ENCODE assay signal across 2 cellular contexts in genomic region chr5:157312492-157312891, GRCh38.
TF ChIP-seq lines count a peak whose summit lies in the region.

No MANE protein-coding gene starts in this region.

TF ChIP-seq in GM23338, 12 proteins besides CTCF, POLR2A, EP300 and RAD21:
- TF ChIP-seq REST (IDR thresholded peaks at IDR 0.05; ENCODE audit: unreplicated experiment), result no peak
- TF ChIP-seq NANOG (IDR thresholded peaks at IDR 0.05; ENCODE audit: borderline replicate concordance), result no peak
- TF ChIP-seq ETS1 (IDR thresholded peaks at IDR 0.05), result no peak
- TF ChIP-seq JUNB (IDR thresholded peaks at IDR 0.05; ENCODE audit: unreplicated experiment), result no peak
- TF ChIP-seq ZNF114 (CRISPR knock-in tag; IDR thresholded peaks at IDR 0.05), result no peak
- TF ChIP-seq ZNF462 (CRISPR knock-in tag; IDR thresholded peaks at IDR 0.05), result no peak
- TF ChIP-seq EZH2 (IDR thresholded peaks at IDR 0.05; ENCODE audit: low read depth, unreplicated experiment), result no peak
- no peak for TF ChIP-seq EZH2phosphoT487 (IDR thresholded peaks at IDR 0.05; ENCODE audit: unreplicated experiment)
- TF ChIP-seq STAT1 (IDR thresholded peaks at IDR 0.05; ENCODE audit: unreplicated experiment), result no peak
- TF ChIP-seq POLR2AphosphoS5 (IDR thresholded peaks at IDR 0.05; ENCODE audit: low read depth), result no peak

TF ChIP-seq in K562, 482 proteins besides CTCF, POLR2A, EP300 and RAD21 (continued from another document):
- TF ChIP-seq, protein P1, sequence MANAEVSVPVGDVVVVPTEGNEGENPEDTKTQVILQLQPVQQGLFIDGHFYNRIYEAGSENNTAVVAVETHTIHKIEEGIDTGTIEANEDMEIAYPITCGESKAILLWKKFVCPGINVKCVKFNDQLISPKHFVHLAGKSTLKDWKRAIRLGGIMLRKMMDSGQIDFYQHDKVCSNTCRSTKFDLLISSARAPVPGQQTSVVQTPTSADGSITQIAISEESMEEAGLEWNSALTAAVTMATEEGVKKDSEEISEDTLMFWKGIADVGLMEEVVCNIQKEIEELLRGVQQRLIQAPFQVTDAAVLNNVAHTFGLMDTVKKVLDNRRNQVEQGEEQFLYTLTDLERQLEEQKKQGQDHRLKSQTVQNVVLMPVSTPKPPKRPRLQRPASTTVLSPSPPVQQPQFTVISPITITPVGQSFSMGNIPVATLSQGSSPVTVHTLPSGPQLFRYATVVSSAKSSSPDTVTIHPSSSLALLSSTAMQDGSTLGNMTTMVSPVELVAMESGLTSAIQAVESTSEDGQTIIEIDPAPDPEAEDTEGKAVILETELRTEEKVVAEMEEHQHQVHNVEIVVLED (CRISPR knock-in tag; IDR thresholded peaks at IDR 0.05), result no peak
- TF ChIP-seq NRF1 (conservative IDR thresholded peaks at IDR 0.05 in 1 of 2, IDR thresholded peaks at IDR 0.05 in 1 of 2) (peak in 1 of 2 experiments; percentile 43; a peak in 2 of 4 replicates), NUFIP1 (IDR thresholded peaks at IDR 0.05; ENCODE audit: partially characterized antibody) (no peak), JUND (IDR thresholded peaks at IDR 0.05; ENCODE audit: borderline replicate concordance, low read depth, low read length) (peak; percentile 30; the same call in 1 of the 2 replicates), JUND (tag; IDR thresholded peaks at IDR 0.05; ENCODE audit: borderline replicate concordance, low read depth, low read length) (no peak; the same call in 2 of the 3 replicates), YBX1 (IDR thresholded peaks at IDR 0.05) (no peak), CREM (IDR thresholded peaks at IDR 0.05; ENCODE audit: low read depth) (peak; percentile 65), ESRRB (CRISPR knock-in tag; IDR thresholded peaks at IDR 0.05; ENCODE audit: borderline replicate concordance) (no peak), E4F1 (CRISPR knock-in tag; IDR thresholded peaks at IDR 0.05; ENCODE audit: borderline replicate concordance) (no peak), KDM2B (CRISPR knock-in tag; IDR thresholded peaks at IDR 0.05) (no peak), DEAF1 (CRISPR knock-in tag; IDR thresholded peaks at IDR 0.05) (peak; percentile 78), HMG20A (CRISPR knock-in tag; conservative IDR thresholded peaks at IDR 0.05) (no peak), SMC3 (conservative IDR thresholded peaks at IDR 0.05; ENCODE audit: insufficient read depth, low read depth, low read length) (peak; percentile 75), TEAD4 (IDR thresholded peaks at IDR 0.05; ENCODE audit: low read length) (no peak), TEAD4 (CRISPR knock-in tag; IDR thresholded peaks at IDR 0.05; ENCODE audit: borderline replicate concordance) (no peak), ZNF75A (CRISPR knock-in tag; IDR thresholded peaks at IDR 0.05) (no peak), RCOR1 (IDR thresholded peaks at IDR 0.05; ENCODE audit: borderline replicate concordance in 1 of 2, low read depth in 2 of 2, low read length in 2 of 2) (0 out of 4 replicates have a peak, but pooled peaks of 1 of the 2 experiments have one; percentile 27)
